ENCODE assay signal across 11 cellular contexts in genomic region chr9:34984049-34984448, GRCh38. TPM values are rescaled to one million over a fixed set of nuclear protein-coding genes. Genes with fewer than 3 reads are reported as not detected.
DNase-seq lines count a peak whose midpoint lies in the region; ATAC-seq and TF ChIP-seq lines count a peak whose summit lies in the region.
"Had no signal": no experiment of that assay in that cellular context is flagged by ENCODE, and none has a peak within 500 bp of the region (broad histone marks: within the 10 kb centered on the region; RNA-seq: fewer than 3 reads in every experiment).

No MANE protein-coding gene starts in this region.

- H3K4me3 ChIP-seq in aorta (ENCODE audit: low read length in 2 of 2): no peak overlapping the region

- no peaks in the 10 kb centered on the region for H3K36me3 ChIP-seq in aorta (ENCODE audit: control insufficient read depth in 1 of 2, insufficient read depth in 2 of 2, low read length in 1 of 2)

- intact Hi-C loops in aorta (cut with DNase I): loop anchor here (2.0 to 10.0 kb wide), 3 partner anchors 87 to 329 kb away; partner anchors contain the start of gene IL11RA (in 1 of the 2)

- H3K9me3 Mint-ChIP-seq in activated naive CD4-positive, alpha-beta T cell treated with anti-CD3 and anti-CD28 coated beads, Interleukin-2, amount 10 ng/mL, durations not matched to agents 7 days and 5 days: no peaks in the 10 kb centered on the region
- H3K9me3 Mint-ChIP-seq in activated naive CD4-positive, alpha-beta T cell treated with anti-CD3 and anti-CD28 coated beads, Interleukin-2, amount 50 U/mL, for 72 hours: no peaks in the 10 kb centered on the region
- no peaks in the 10 kb centered on the region for H3K9me3 Mint-ChIP-seq in progenitor cell of endocrine pancreas (ENCODE audit: low read depth)
- H3K9me3 Mint-ChIP-seq: activated T-cell treated with anti-CD3 and anti-CD28 coated beads, Interleukin-2, amount 50 U/mL, for 4 hours had no signal

- TF ChIP-seq CTCF in progenitor cell of endocrine pancreas (IDR thresholded peaks at IDR 0.05; ENCODE audit: unreplicated experiment): no peak

- H3K4me1 ChIP-seq in aorta (ENCODE audit: control insufficient read depth in 1 of 2, insufficient read depth in 2 of 2, low read length in 2 of 2): no peaks in the 10 kb centered on the region

- CTCF ChIA-PET in activated naive CD4-positive, alpha-beta T cell treated with anti-CD3 and anti-CD28 coated beads, Interleukin-2, amount 10 ng/mL, durations not matched to agents 7 days and 5 days (lab: Charles Lee): interaction anchor here (0.7 to 6.6 kb wide), 8 partner anchors 11 to 224 kb away, joined by 3 to 91 read pairs (median 8); no protein-coding TSS in a partner anchor

- WGBS in aorta, 2 donors: 0 to 2% methylated on average over 1 of the region's 1 CpG

- H3K27me3 ChIP-seq in aorta (ENCODE audit: control insufficient read depth in 1 of 2, insufficient read depth in 2 of 2, low read length in 1 of 2): no peaks in the 10 kb centered on the region

- ATAC-seq in activated naive CD4-positive, alpha-beta T cell treated with anti-CD3 and anti-CD28 coated beads, Interleukin-2, amount 50 U/mL, for 72 hours: no peak
- ATAC-seq in aorta (ENCODE audit: low FRiP score): no peak
- no peak for ATAC-seq in stimulated activated naive CD8-positive, alpha-beta T cell treated with anti-CD3 and anti-CD28 coated beads, Interleukin-15, Interleukin-2, amounts not matched to agents 100 U/mL and 50 U/mL, for 24 hours

- H3K4me3 Mint-ChIP-seq in activated naive CD4-positive, alpha-beta T cell treated with anti-CD3 and anti-CD28 coated beads, Interleukin-2, amount 10 ng/mL, durations not matched to agents 7 days and 5 days: no peak overlapping the region
- H3K4me3 Mint-ChIP-seq in progenitor cell of endocrine pancreas (ENCODE audit: low read depth): no peak overlapping the region
- H3K4me3 Mint-ChIP-seq: activated T-cell treated with anti-CD3 and anti-CD28 coated beads, Interleukin-2, amount 50 U/mL, for 4 hours had no signal

- DNase-seq in activated naive CD4-positive, alpha-beta T cell treated with anti-CD3 and anti-CD28 coated beads, Interleukin-2, amount 10 ng/mL, durations not matched to agents 7 days and 5 days: peak; percentile 54
- DNase-seq in activated naive CD4-positive, alpha-beta T cell treated with anti-CD3 and anti-CD28 coated beads, Interleukin-2, amount 50 U/mL, for 72 hours (ENCODE audit: low spot score in 2 of 2): no peak
- DNase-seq in NOMO-1 treated with DMSO at 0.1 percent for 48 hours (lab: John Stamatoyannopoulos, UW; ENCODE audit: unreplicated experiment): peak; percentile 43
- DNase-seq in dermis blood vessel endothelial cell: peak; percentile 56
- DNase-seq in progenitor cell of endocrine pancreas (ENCODE audit: low spot score, unreplicated experiment): peak; percentile 59
- DNase-seq in SHP77 treated with DMSO at 0.1 percent for 48 hours (lab: John Stamatoyannopoulos, UW): no peak
- no peak for DNase-seq in aorta
- no peak for DNase-seq in stimulated activated naive CD8-positive, alpha-beta T cell treated with anti-CD3 and anti-CD28 coated beads, Interleukin-15, Interleukin-2, amounts not matched to agents 100 U/mL and 50 U/mL, for 24 hours
- DNase-seq: activated T-cell treated with anti-CD3 and anti-CD28 coated beads, Interleukin-2, amount 50 U/mL, for 4 hours; NCI-H2171 had no signal

- no peaks in the 10 kb centered on the region for H3K27me3 Mint-ChIP-seq in activated naive CD4-positive, alpha-beta T cell treated with anti-CD3 and anti-CD28 coated beads, Interleukin-2, amount 10 ng/mL, durations not matched to agents 7 days and 5 days
- peaks cover 20% of the 10 kb centered on the region for H3K27me3 Mint-ChIP-seq in progenitor cell of endocrine pancreas

- H3K4me1 Mint-ChIP-seq in activated naive CD4-positive, alpha-beta T cell treated with anti-CD3 and anti-CD28 coated beads, Interleukin-2, amount 10 ng/mL, durations not matched to agents 7 days and 5 days: peaks cover 61% of the 10 kb centered on the region
- peaks cover 4% of the 10 kb centered on the region for H3K4me1 Mint-ChIP-seq in progenitor cell of endocrine pancreas (ENCODE audit: low read depth)

- H3K27ac Mint-ChIP-seq in activated naive CD4-positive, alpha-beta T cell treated with anti-CD3 and anti-CD28 coated beads, Interleukin-2, amount 10 ng/mL, durations not matched to agents 7 days and 5 days: no peak overlapping the region
- peak overlapping the region in 1 of 2 donors; percentile 20 for H3K27ac Mint-ChIP-seq in activated naive CD4-positive, alpha-beta T cell treated with anti-CD3 and anti-CD28 coated beads, Interleukin-2, amount 50 U/mL, for 72 hours
- no peak overlapping the region for H3K27ac Mint-ChIP-seq in progenitor cell of endocrine pancreas

- H3K27ac ChIP-seq in aorta (ENCODE audit: low read depth in 1 of 2, low read length in 2 of 2): no peak overlapping the region

- H3K9me3 ChIP-seq in aorta (ENCODE audit: control insufficient read depth, low read length): no peaks in the 10 kb centered on the region

- H3K36me3 Mint-ChIP-seq in activated naive CD4-positive, alpha-beta T cell treated with anti-CD3 and anti-CD28 coated beads, Interleukin-2, amount 10 ng/mL, durations not matched to agents 7 days and 5 days: no peaks in the 10 kb centered on the region
- peaks cover 0 to 6% of the 10 kb centered on the region in 2 donors for H3K36me3 Mint-ChIP-seq in activated naive CD4-positive, alpha-beta T cell treated with anti-CD3 and anti-CD28 coated beads, Interleukin-2, amount 50 U/mL, for 72 hours
- no peaks in the 10 kb centered on the region for H3K36me3 Mint-ChIP-seq in progenitor cell of endocrine pancreas (ENCODE audit: insufficient read depth)

RNA-seq across cellular contexts. Expression of gene DNAJB5, which starts 5.5 kb away (rescaled TPM):
- 10 to 100 TPM in 1 of 2 donors, 1 to 10 TPM in 1; 9.3 to 42.5 TPM for total RNA-seq in activated naive CD4-positive, alpha-beta T cell treated with anti-CD3 and anti-CD28 coated beads, Interleukin-2, amount 50 U/mL, for 72 hours
- total RNA-seq in dermis blood vessel endothelial cell: 3.4 and 3.6 TPM in 2 replicates
- total RNA-seq in progenitor cell of endocrine pancreas: 12.4 and 15.4 TPM in 2 replicates
- total RNA-seq in aorta: 10 to 100 TPM; 33.7 to 96.0 TPM
- 10 to 100 TPM; 15.7 to 29.2 TPM for polyA plus RNA-seq in aorta

RNA-seq across cellular contexts. Expression of gene PHF24, which starts 26.0 kb away (rescaled TPM):
- under 1 TPM; 0.06 to 0.09 TPM for total RNA-seq in activated naive CD4-positive, alpha-beta T cell treated with anti-CD3 and anti-CD28 coated beads, Interleukin-2, amount 50 U/mL, for 72 hours
- total RNA-seq in dermis blood vessel endothelial cell: not detected in 2 replicates
- 0.29 and 0.38 TPM in 2 replicates for total RNA-seq in progenitor cell of endocrine pancreas
- under 1 TPM; 0.57 to 0.88 TPM for total RNA-seq in aorta
- not detected for polyA plus RNA-seq in aorta
- polyA plus RNA-seq: AG04450 had no signal

Comparison
In these comparisons a context has a peak if more than half of its experiments do, and no peak if none do; other contexts are left out.
1. DNase-seq: peak in activated naive CD4-positive, alpha-beta T cell treated with anti-CD3 and anti-CD28 coated beads, Interleukin-2, amount 10 ng/mL, durations not matched to agents 7 days and 5 days (single experiment), NOMO-1 treated with DMSO at 0.1 percent for 48 hours (single experiment), dermis blood vessel endothelial cell (single experiment) and progenitor cell of endocrine pancreas (single experiment); none in activated naive CD4-positive, alpha-beta T cell treated with anti-CD3 and anti-CD28 coated beads, Interleukin-2, amount 50 U/mL, for 72 hours (0 of 2), SHP77 treated with DMSO at 0.1 percent for 48 hours (single experiment), aorta (0 of 2) and stimulated activated naive CD8-positive, alpha-beta T cell treated with anti-CD3 and anti-CD28 coated beads, Interleukin-15, Interleukin-2, amounts not matched to agents 100 U/mL and 50 U/mL, for 24 hours (single experiment).